ENCODE assay signal across 9 cellular contexts in genomic region chr6:70956451-70957283, GRCh38. TPM values are rescaled to one million over a fixed set of nuclear protein-coding genes. Genes with fewer than 3 reads are reported as not detected.
DNase-seq lines count a peak whose midpoint lies in the region; ATAC-seq, FAIRE-seq and TF ChIP-seq lines count a peak whose summit lies in the region.
"Had no signal": no experiment of that assay in that cellular context is flagged by ENCODE, and none has a peak within 500 bp of the region (broad histone marks: within the 10 kb centered on the region; RNA-seq: fewer than 3 reads in every experiment).

A gene with protein sequence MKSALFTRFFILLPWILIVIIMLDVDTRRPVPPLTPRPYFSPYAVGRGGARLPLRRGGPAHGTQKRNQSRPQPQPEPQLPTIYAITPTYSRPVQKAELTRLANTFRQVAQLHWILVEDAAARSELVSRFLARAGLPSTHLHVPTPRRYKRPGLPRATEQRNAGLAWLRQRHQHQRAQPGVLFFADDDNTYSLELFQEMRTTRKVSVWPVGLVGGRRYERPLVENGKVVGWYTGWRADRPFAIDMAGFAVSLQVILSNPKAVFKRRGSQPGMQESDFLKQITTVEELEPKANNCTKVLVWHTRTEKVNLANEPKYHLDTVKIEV (minus strand): TSS chr6:70957060. CDS start chr6:70956429, 631 bp downstream.

- peak within 1 kb of the TSS; percentile 37 for H3K9ac ChIP-seq in iPS-15b (ENCODE audit: low read depth, low read length)

- TF ChIP-seq CTCF in astrocyte of the cerebellum (IDR thresholded peaks at IDR 0.05; ENCODE audit: low read depth, low read length, missing control alignments) (no peak), sigmoid colon (IDR thresholded peaks at IDR 0.05) (no peak)

- FAIRE-seq in small intestine (lab: Jason Lieb, UNC), result no peak

- H3K9me3 ChIP-seq in iPS-15b (ENCODE audit: control insufficient read depth, insufficient read depth, low read length), result no peaks in the 10 kb centered on the region
- H3K9me3 ChIP-seq in sigmoid colon, result no peaks in the 10 kb centered on the region
- H3K9me3 ChIP-seq in small intestine (ENCODE audit: control insufficient read depth, low read depth), result no peaks in the 10 kb centered on the region

- H3K4me1 ChIP-seq in iPS-15b (ENCODE audit: control insufficient read depth, insufficient read depth, low read length), result peaks cover 8% of the 10 kb centered on the region
- peaks cover 0 to 25% (median 23%) of the 10 kb centered on the region in 4 donors for H3K4me1 ChIP-seq in sigmoid colon
- H3K4me1 ChIP-seq in small intestine (ENCODE audit: control insufficient read depth in 2 of 2, insufficient read depth in 1 of 2, low read depth in 1 of 2, low read length in 1 of 2), result no peaks in the 10 kb centered on the region

- in situ Hi-C loops in astrocyte of the cerebellum (cut with HindIII; ENCODE audit: low sequenced_read_pairs), result no loop called here

- H3K27ac ChIP-seq in sigmoid colon, result no peak within 1 kb of the TSS
- no peak within 1 kb of the TSS for H3K27ac ChIP-seq in small intestine (ENCODE audit: low read depth in 1 of 2, low read length in 1 of 2)

- intact Hi-C loops in sigmoid colon (cut with DNase I), result loop anchor here (5.0 to 10.0 kb wide), 2 partner anchors 252 to 396 kb away; no protein-coding TSS in a partner anchor

- H3K4me3 ChIP-seq in astrocyte of the cerebellum (ENCODE audit: low read depth, low read length) (peak within 1 kb of the TSS; percentile 47), iPS-15b (ENCODE audit: low read depth, low read length) (peak within 1 kb of the TSS; percentile 63), sigmoid colon (peak within 1 kb of the TSS; percentile 30 to 58 (median 46)), small intestine (ENCODE audit: low read depth in 1 of 2, low read length in 2 of 2) (peak within 1 kb of the TSS in 1 of 2 donors; percentile 37)

- H3K36me3 ChIP-seq in iPS-15b (ENCODE audit: control insufficient read depth, insufficient read depth, low read length) (no peaks in the 10 kb centered on the region), sigmoid colon (no peaks in the 10 kb centered on the region), small intestine (ENCODE audit: control insufficient read depth in 2 of 2, insufficient read depth in 2 of 2, low read length in 2 of 2) (no peaks in the 10 kb centered on the region)

- DNase-seq in DMS114 treated with DMSO at 0.1 percent for 48 hours (lab: John Stamatoyannopoulos, UW; ENCODE audit: unreplicated experiment), result peak; percentile 13
- peak; percentile 48 for DNase-seq in NCI-H1105 treated with DMSO at 0.1 percent for 48 hours (lab: John Stamatoyannopoulos, UW)
- DNase-seq in astrocyte of the cerebellum (ENCODE audit: low read depth), result no peak
- DNase-seq in sigmoid colon, result peak; percentile 61
- no peak for DNase-seq in small intestine
- DNase-seq in kidney glomerular epithelial cell (lab: John Stamatoyannopoulos, UW), result no peak

- H3K27me3 ChIP-seq in iPS-15b (ENCODE audit: control insufficient read depth, insufficient read depth, low read length) (peaks cover 70% of the 10 kb centered on the region), sigmoid colon (peaks cover 10 to 46% (median 19%) of the 10 kb centered on the region in 3 donors), small intestine (ENCODE audit: control insufficient read depth in 2 of 2, insufficient read depth in 2 of 2, low read length in 2 of 2) (peaks cover 10 to 14% of the 10 kb centered on the region in 2 donors)

- no peak for TF ChIP-seq EP300 in sigmoid colon (IDR thresholded peaks at IDR 0.05)

- peak; percentile 17 for ATAC-seq in GM21381 (IDR thresholded peaks at IDR 0.05; ENCODE audit: unreplicated experiment)

- 1 to 2% methylated on average over 83 of the region's 83 CpGs for WGBS in sigmoid colon, 2 donors
- WGBS in small intestine, 3 donors, result 1 to 4% (median 2%) methylated on average over 60 to 83 of the region's 83 CpGs

- no peak for TF ChIP-seq POLR2A in sigmoid colon (IDR thresholded peaks at IDR 0.05)

RNA-seq across cellular contexts. Expression of the gene that starts here (rescaled TPM):
- total RNA-seq in sigmoid colon, result under 1 TPM in 1 of 4 donors, not detected in 3; 0.28 TPM
- polyA plus RNA-seq in sigmoid colon, result under 1 TPM; under 0.01 to 0.23 (median 0.12) TPM
- polyA plus RNA-seq in small intestine, result under 1 TPM; 0.12 to 0.27 (median 0.22) TPM
- total RNA-seq: T-helper 2 cell treated with Interferon-gamma antibody and Interleukin-4, amounts not matched to agents 100 ng/mL and 5 ng/mL, for 36 hours had no signal

Comparison
In these comparisons a context has a peak if more than half of its experiments do, and no peak if none do; other contexts are left out.
1. Peak in DNase-seq and H3K4me3 ChIP-seq in sigmoid colon; RNA of the gene not detected or under 1 TPM.
2. DNase-seq: peak in DMS114 treated with DMSO at 0.1 percent for 48 hours (single experiment) and NCI-H1105 treated with DMSO at 0.1 percent for 48 hours (single experiment); none in astrocyte of the cerebellum (single experiment), small intestine (single experiment) and kidney glomerular epithelial cell (single experiment).